Comparison of ENCODE assay signal across 1 cellular context in genomic region chr5:79514391-79515105, GRCh38.
TF ChIP-seq lines count a peak whose summit lies in the region.

No MANE protein-coding gene starts in this region.

TF ChIP-seq in GM12878, 131 proteins besides CTCF, POLR2A, EP300 and RAD21 (continued from another document and continues in another):
- TF ChIP-seq, protein P1, sequence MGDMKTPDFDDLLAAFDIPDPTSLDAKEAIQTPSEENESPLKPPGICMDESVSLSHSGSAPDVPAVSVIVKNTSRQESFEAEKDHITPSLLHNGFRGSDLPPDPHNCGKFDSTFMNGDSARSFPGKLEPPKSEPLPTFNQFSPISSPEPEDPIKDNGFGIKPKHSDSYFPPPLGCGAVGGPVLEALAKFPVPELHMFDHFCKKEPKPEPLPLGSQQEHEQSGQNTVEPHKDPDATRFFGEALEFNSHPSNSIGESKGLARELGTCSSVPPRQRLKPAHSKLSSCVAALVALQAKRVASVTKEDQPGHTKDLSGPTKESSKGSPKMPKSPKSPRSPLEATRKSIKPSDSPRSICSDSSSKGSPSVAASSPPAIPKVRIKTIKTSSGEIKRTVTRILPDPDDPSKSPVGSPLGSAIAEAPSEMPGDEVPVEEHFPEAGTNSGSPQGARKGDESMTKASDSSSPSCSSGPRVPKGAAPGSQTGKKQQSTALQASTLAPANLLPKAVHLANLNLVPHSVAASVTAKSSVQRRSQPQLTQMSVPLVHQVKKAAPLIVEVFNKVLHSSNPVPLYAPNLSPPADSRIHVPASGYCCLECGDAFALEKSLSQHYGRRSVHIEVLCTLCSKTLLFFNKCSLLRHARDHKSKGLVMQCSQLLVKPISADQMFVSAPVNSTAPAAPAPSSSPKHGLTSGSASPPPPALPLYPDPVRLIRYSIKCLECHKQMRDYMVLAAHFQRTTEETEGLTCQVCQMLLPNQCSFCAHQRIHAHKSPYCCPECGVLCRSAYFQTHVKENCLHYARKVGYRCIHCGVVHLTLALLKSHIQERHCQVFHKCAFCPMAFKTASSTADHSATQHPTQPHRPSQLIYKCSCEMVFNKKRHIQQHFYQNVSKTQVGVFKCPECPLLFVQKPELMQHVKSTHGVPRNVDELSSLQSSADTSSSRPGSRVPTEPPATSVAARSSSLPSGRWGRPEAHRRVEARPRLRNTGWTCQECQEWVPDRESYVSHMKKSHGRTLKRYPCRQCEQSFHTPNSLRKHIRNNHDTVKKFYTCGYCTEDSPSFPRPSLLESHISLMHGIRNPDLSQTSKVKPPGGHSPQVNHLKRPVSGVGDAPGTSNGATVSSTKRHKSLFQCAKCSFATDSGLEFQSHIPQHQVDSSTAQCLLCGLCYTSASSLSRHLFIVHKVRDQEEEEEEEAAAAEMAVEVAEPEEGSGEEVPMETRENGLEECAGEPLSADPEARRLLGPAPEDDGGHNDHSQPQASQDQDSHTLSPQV (IDR thresholded peaks at IDR 0.05) = no peak
- TF ChIP-seq EGR1 (IDR thresholded peaks at IDR 0.05; ENCODE audit: borderline replicate concordance in 1 of 2, low read depth in 2 of 2, low read length in 2 of 2) (peak; percentile 69 to 79; a peak in 2 of 3 replicates), ESRRA (IDR thresholded peaks at IDR 0.05; ENCODE audit: low read length) (no peak), ASH2L (IDR thresholded peaks at IDR 0.05; ENCODE audit: borderline replicate concordance, low read depth) (no peak), SIX5 (IDR thresholded peaks at IDR 0.05; ENCODE audit: low read depth, low read length, severe bottlenecking) (no peak), HDAC6 (IDR thresholded peaks at IDR 0.05; ENCODE audit: unreplicated experiment) (no peak), GABPA (IDR thresholded peaks at IDR 0.05; ENCODE audit: low read depth) (peak; percentile 79), SMAD1 (IDR thresholded peaks at IDR 0.05; ENCODE audit: low read depth, partially characterized antibody) (no peak), TAF1 (IDR thresholded peaks at IDR 0.05; ENCODE audit: borderline replicate concordance, low read depth, low read length) (peak; percentile 38; the same call in 1 of the 2 replicates), RELB (IDR thresholded peaks at IDR 0.05; ENCODE audit: low read depth) (peak; percentile 81; the same call in 1 of the 2 replicates), NBN (IDR thresholded peaks at IDR 0.05) (peak; percentile 99), FOS (IDR thresholded peaks at IDR 0.05; ENCODE audit: borderline replicate concordance, extremely low read depth, insufficient read length) (no peak), SMARCA5 (IDR thresholded peaks at IDR 0.05) (peak; percentile 3; the same call in 1 of the 2 replicates), BACH1 (IDR thresholded peaks at IDR 0.05; ENCODE audit: borderline replicate concordance) (no peak; the same call in 1 of the 2 replicates), CREB1 (IDR thresholded peaks at IDR 0.05; ENCODE audit: low read depth) (peak; percentile 100), SUZ12 (IDR thresholded peaks at IDR 0.05; ENCODE audit: unreplicated experiment) (no peak), NRF1 (conservative IDR thresholded peaks at IDR 0.05; ENCODE audit: low read depth, low read length) (no peak), E2F8 (IDR thresholded peaks at IDR 0.05; ENCODE audit: low read depth, partially characterized antibody) (peak; percentile 74), RB1 (IDR thresholded peaks at IDR 0.05; ENCODE audit: borderline replicate concordance) (no peak), RAD51 (IDR thresholded peaks at IDR 0.05) (peak; percentile 66), MXI1 (IDR thresholded peaks at IDR 0.05; ENCODE audit: low read depth, low read length) (peak; percentile 66; the same call in 1 of the 2 replicates), ELK1 (IDR thresholded peaks at IDR 0.05; ENCODE audit: low read depth, low read length) (peak; percentile 100), NFXL1 (IDR thresholded peaks at IDR 0.05; ENCODE audit: borderline replicate concordance) (peak; percentile 99), ZBTB40 (IDR thresholded peaks at IDR 0.05; ENCODE audit: borderline replicate concordance) (peak; percentile 71), BHLHE40 (IDR thresholded peaks at IDR 0.05; ENCODE audit: borderline replicate concordance in 1 of 2, low read depth in 2 of 2, low read length in 1 of 2) (peak; percentile 16 to 58; a peak in 1 of 4 replicates), NFIC (IDR thresholded peaks at IDR 0.05; ENCODE audit: low read depth, low read length) (no peak), EZH2 (IDR thresholded peaks at IDR 0.05; ENCODE audit: borderline replicate concordance, control insufficient read depth, low read depth, low read length) (no peak), BCL3 (IDR thresholded peaks at IDR 0.05; ENCODE audit: borderline replicate concordance, insufficient read depth, low read depth, low read length, poor library complexity, severe bottlenecking) (peak; percentile 19), RFX5 (IDR thresholded peaks at IDR 0.05; ENCODE audit: low read depth, low read length) (0 out of 2 replicates have a peak, but pooled peaks have one; percentile 44), CHD4 (IDR thresholded peaks at IDR 0.05) (no peak), PML (IDR thresholded peaks at IDR 0.05; ENCODE audit: low read length) (peak; percentile 71; the same call in 1 of the 2 replicates), ZSCAN29 (IDR thresholded peaks at IDR 0.05) (no peak), POU2F2 (IDR thresholded peaks at IDR 0.05; ENCODE audit: borderline replicate concordance, low read depth, low read length) (peak; percentile 66; the same call in 1 of the 3 replicates), TCF12 (IDR thresholded peaks at IDR 0.05; ENCODE audit: low read depth, low read length) (peak; percentile 66), FOXM1 (IDR thresholded peaks at IDR 0.05; ENCODE audit: low read depth, low read length) (no peak), SMC3 (IDR thresholded peaks at IDR 0.05; ENCODE audit: borderline replicate concordance, low read length) (no peak), GATAD2B (conservative IDR thresholded peaks at IDR 0.05; ENCODE audit: low read depth) (no peak; the same call in 1 of the 2 replicates), SPI1 (IDR thresholded peaks at IDR 0.05; ENCODE audit: borderline replicate concordance, insufficient read depth, low read depth, low read length) (peak; percentile 72; the same call in 1 of the 2 replicates), CREM (IDR thresholded peaks at IDR 0.05; ENCODE audit: low read depth) (peak; percentile 100), CBFB (IDR thresholded peaks at IDR 0.05; ENCODE audit: low read depth) (peak; percentile 82), BMI1 (IDR thresholded peaks at IDR 0.05; ENCODE audit: borderline replicate concordance) (peak; percentile 44), NKRF (conservative IDR thresholded peaks at IDR 0.05) (peak; percentile 13; the same call in 1 of the 2 replicates), PAX5 (IDR thresholded peaks at IDR 0.05; ENCODE audit: borderline replicate concordance, low read depth, low read length) (no peak)
- TF ChIP-seq, protein P2, sequence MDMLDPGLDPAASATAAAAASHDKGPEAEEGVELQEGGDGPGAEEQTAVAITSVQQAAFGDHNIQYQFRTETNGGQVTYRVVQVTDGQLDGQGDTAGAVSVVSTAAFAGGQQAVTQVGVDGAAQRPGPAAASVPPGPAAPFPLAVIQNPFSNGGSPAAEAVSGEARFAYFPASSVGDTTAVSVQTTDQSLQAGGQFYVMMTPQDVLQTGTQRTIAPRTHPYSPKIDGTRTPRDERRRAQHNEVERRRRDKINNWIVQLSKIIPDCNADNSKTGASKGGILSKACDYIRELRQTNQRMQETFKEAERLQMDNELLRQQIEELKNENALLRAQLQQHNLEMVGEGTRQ (IDR thresholded peaks at IDR 0.05; ENCODE audit: borderline replicate concordance, low read depth, low read length) = peak; percentile 1; the same call in 1 of the 2 replicates
